1 cellular context compared by ENCODE assay signal in genomic region chr7:141073173-141073640, GRCh38.
TF ChIP-seq lines count a peak whose summit lies in the region.

No MANE protein-coding gene starts in this region.

TF ChIP-seq in K562, 482 proteins besides CTCF, POLR2A, EP300 and RAD21:
- TF ChIP-seq ELK1 (CRISPR knock-in tag; IDR thresholded peaks at IDR 0.05) (no peak), ZBTB33 (CRISPR knock-in tag; IDR thresholded peaks at IDR 0.05) (peak; percentile 58; the same call in 1 of the 2 replicates)
